25 cellular contexts compared by ENCODE assay signal in genomic region chr21:26138615-26139257, GRCh38. TPM values are rescaled to one million over a fixed set of nuclear protein-coding genes. Genes with fewer than 3 reads are reported as not detected.
DNase-seq lines count a peak whose midpoint lies in the region; ATAC-seq and TF ChIP-seq lines count a peak whose summit lies in the region.
"Had no signal": no experiment of that assay in that cellular context is flagged by ENCODE, and none has a peak within 500 bp of the region (broad histone marks: within the 10 kb centered on the region; RNA-seq: fewer than 3 reads in every experiment).

No MANE protein-coding gene starts in this region.

- peaks cover 0 to 4% (median 0%) of the 10 kb centered on the region in 5 experiments for H3K9me3 Mint-ChIP-seq in brain
- H3K9me3 Mint-ChIP-seq: activated naive CD4-positive, alpha-beta T cell treated with anti-CD3 and anti-CD28 coated beads, Interleukin-2, amount 50 U/mL, for 72 hours; endodermal cell had no signal

- peak in 1 of 3 donors; percentile 60 for DNase-seq in mucosa of descending colon
- DNase-seq in head of caudate nucleus: no peak
- DNase-seq in NCI-H2029 (lab: John Stamatoyannopoulos, UW): no peak
- DNase-seq in body of pancreas: no peak
- DNase-seq: ACHN; activated CD4-positive, alpha-beta T cell treated with anti-CD3 and anti-CD28 coated beads for 4 hours; endodermal cell; heart right ventricle; Karpas-422; left ventricle myocardium inferior; NCI-H1092 treated with DMSO at 0.1 percent for 48 hours; NCI-H2081 treated with DMSO at 0.1 percent for 48 hours; NCI-H526; retina; SHP77; stimulated activated CD4-positive, alpha-beta T cell treated with anti-CD3 and anti-CD28 coated beads, Interleukin-12 subunit alpha, Interleukin-12 subunit beta, amount 100 ng/mL, for 4 hours; stimulated activated CD8-positive, alpha-beta memory T cell treated with anti-CD3 and anti-CD28 coated beads, Interleukin-4, amount 100 ng/mL, for 48 hours; uterus had no signal

- TF ChIP-seq POLR2A in body of pancreas (IDR thresholded peaks at IDR 0.05): no peak

- H3K36me3 Mint-ChIP-seq in brain: peaks cover 92% of the 10 kb centered on the region

- no peaks in the 10 kb centered on the region for H3K27me3 Mint-ChIP-seq in brain

- H3K4me1 ChIP-seq in ACC112 (ENCODE audit: control insufficient read depth, insufficient read depth, low read length, unreplicated experiment) (peaks cover 22% of the 10 kb centered on the region), HUES6 (ENCODE audit: control insufficient read depth, insufficient read depth, low read length) (peaks cover 37% of the 10 kb centered on the region; the same call in 1 of the 2 replicates), mucosa of descending colon (ENCODE audit: low read depth) (peaks cover 8% of the 10 kb centered on the region), body of pancreas (peaks cover 29% of the 10 kb centered on the region)

- TF ChIP-seq CTCF in brain (conservative IDR thresholded peaks at IDR 0.05): no peak
- no peak for TF ChIP-seq CTCF in mucosa of descending colon (IDR thresholded peaks at IDR 0.05)
- TF ChIP-seq CTCF in body of pancreas (IDR thresholded peaks at IDR 0.05): no peak

- H3K27ac ChIP-seq in ACC112 (ENCODE audit: low read depth, low read length) (peak overlapping the region; percentile 21; the same call in 1 of the 2 replicates), HUES6 (ENCODE audit: low read depth, low read length) (peak overlapping the region; percentile 13; the same call in 1 of the 2 replicates), body of pancreas (no peak overlapping the region)
- H3K27ac ChIP-seq: uterus had no signal

- ATAC-seq in mucosa of descending colon: peak; percentile 31
- no peak for ATAC-seq in esophagus mucosa
- no peak for ATAC-seq in body of pancreas
- ATAC-seq: activated naive CD4-positive, alpha-beta T cell treated with anti-CD3 and anti-CD28 coated beads, Interleukin-2, amount 50 U/mL, for 72 hours; heart right ventricle had no signal

- H3K79me2 ChIP-seq in ACC112 (ENCODE audit: control insufficient read depth, insufficient read depth, low read length, unreplicated experiment): peaks cover 78% of the 10 kb centered on the region

- intact Hi-C loops in mucosa of descending colon (cut with DNase I, micrococcal nuclease) (no loop called here), head of caudate nucleus (cut with DNase I) (no loop called here), body of pancreas (cut with DNase I) (no loop called here)

- H3K9me3 ChIP-seq in HUES6 (ENCODE audit: control insufficient read depth, insufficient read depth, low read depth, low read length) (no peaks in the 10 kb centered on the region), mucosa of descending colon (no peaks in the 10 kb centered on the region), body of pancreas (no peaks in the 10 kb centered on the region)
- H3K9me3 ChIP-seq: heart right ventricle, left ventricle myocardium inferior, uterus had no signal

- peak overlapping the region in 3 of 5 experiments; percentile 37 to 59 (median 38) for H3K27ac Mint-ChIP-seq in brain
- H3K27ac Mint-ChIP-seq: activated naive CD4-positive, alpha-beta T cell treated with anti-CD3 and anti-CD28 coated beads, Interleukin-2, amount 50 U/mL, for 72 hours; endodermal cell had no signal

- 86 to 89% methylated on average over 6 of the region's 6 CpGs for WGBS in body of pancreas, 2 donors

- no peak overlapping the region for H3K4me3 Mint-ChIP-seq in brain
- H3K4me3 Mint-ChIP-seq: CD14-positive monocyte, endodermal cell had no signal

- no peak overlapping the region for H3K9ac ChIP-seq in HUES6 (ENCODE audit: low read length)

- H3K4me3 ChIP-seq in ACC112 (ENCODE audit: low read depth, low read length): no peak overlapping the region
- no peak overlapping the region for H3K4me3 ChIP-seq in HUES6 (ENCODE audit: low read depth, low read length)
- no peak overlapping the region for H3K4me3 ChIP-seq in mucosa of descending colon
- no peak overlapping the region for H3K4me3 ChIP-seq in body of pancreas
- H3K4me3 ChIP-seq: coronary artery, heart right ventricle, left ventricle myocardium inferior, uterus had no signal

- H3K4me1 Mint-ChIP-seq in brain: peaks cover 65% of the 10 kb centered on the region

- H3K36me3 ChIP-seq in ACC112 (ENCODE audit: insufficient read depth, low read length) (peaks cover 4% of the 10 kb centered on the region; the same call in 1 of the 2 replicates), HUES6 (ENCODE audit: control insufficient read depth, insufficient read depth, low read length) (peaks cover 21% of the 10 kb centered on the region; the same call in 1 of the 2 replicates), mucosa of descending colon (ENCODE audit: low read depth) (no peaks in the 10 kb centered on the region), body of pancreas (replicated peaks in 1 of 2; ENCODE audit: insufficient read depth in 1 of 2, low read depth in 2 of 2) (no peaks in the 10 kb centered on the region)
- H3K36me3 ChIP-seq: left ventricle myocardium inferior, uterus had no signal

- no peaks in the 10 kb centered on the region for H3K27me3 ChIP-seq in ACC112 (ENCODE audit: insufficient read depth, low read length)
- H3K27me3 ChIP-seq in HUES6 (ENCODE audit: control insufficient read depth, insufficient read depth, low read length): no peaks in the 10 kb centered on the region
- H3K27me3 ChIP-seq in body of pancreas: no peaks in the 10 kb centered on the region
- H3K27me3 ChIP-seq: heart right ventricle, uterus had no signal

- H2AFZ ChIP-seq in ACC112 (ENCODE audit: low read length, unreplicated experiment): no peak overlapping the region

RNA-seq across cellular contexts. Expression of gene APP, which starts 31.8 kb away (rescaled TPM):
- polyA plus RNA-seq in brain (ENCODE audit: insufficient read depth, low read depth, low replicate concordance): 1,114 TPM
- total RNA-seq in mucosa of descending colon (100 to 1,000 TPM; 573 to 666 (median 579) TPM), esophagus mucosa (185 TPM), body of pancreas (100 to 1,000 TPM; 256 to 423 TPM)

Comparison
In these comparisons a context has a peak if more than half of its experiments do, and no peak if none do; other contexts are left out.
1. H3K27ac ChIP-seq: peak in ACC112 (single experiment) and HUES6 (single experiment); none in body of pancreas (0 of 4).